ENCODE assay signal across 1 cellular context in the genomic region with DNA sequence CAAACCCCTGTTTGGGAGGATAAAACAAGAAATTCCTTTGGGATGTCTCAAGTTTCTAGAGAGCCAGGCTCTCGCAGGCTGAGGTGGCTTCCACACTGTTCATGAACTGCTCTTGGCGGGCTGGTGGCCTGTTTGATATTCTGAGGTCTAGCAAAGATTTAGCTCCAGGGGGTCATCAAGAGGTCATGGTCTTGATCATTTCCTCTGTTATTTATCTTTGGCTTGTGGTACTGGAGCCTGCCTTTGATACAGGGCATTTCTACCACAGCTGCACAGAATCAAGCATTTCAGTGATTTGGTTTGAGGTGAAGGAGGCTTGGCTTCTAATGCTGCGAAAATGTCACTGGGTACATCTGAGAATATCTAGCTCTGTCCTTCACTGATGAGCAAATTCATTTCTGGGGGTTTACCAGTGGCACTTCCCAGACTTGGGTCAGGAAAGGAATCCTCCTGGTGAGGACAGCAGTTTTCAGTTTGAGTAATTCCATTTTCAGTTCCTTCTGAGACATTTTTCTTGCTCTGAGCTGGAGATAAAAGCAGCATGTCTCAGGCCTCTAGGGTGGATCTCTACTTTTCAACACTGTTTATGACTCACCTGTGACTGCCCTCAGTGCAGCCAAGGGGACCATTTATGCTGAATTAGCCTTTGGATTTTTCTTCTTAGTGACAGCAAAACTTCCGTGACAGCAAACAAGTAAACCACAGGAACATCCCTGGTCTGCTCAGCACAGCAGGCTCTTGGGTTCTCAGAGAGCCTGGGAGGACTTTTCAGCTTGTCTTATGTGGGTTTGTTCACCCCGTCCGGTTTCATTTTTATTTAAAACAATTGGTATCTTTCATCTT.
A peak's percentile ranks its signal among the peaks of the same experiment; 100 is the strongest.
TF ChIP-seq lines count a peak whose summit lies in the region.

No MANE protein-coding gene starts in this region.

TF ChIP-seq in GM12878, 131 proteins besides CTCF, POLR2A, EP300 and RAD21 (continued from another document and continues in another):
- TF ChIP-seq, protein P1, sequence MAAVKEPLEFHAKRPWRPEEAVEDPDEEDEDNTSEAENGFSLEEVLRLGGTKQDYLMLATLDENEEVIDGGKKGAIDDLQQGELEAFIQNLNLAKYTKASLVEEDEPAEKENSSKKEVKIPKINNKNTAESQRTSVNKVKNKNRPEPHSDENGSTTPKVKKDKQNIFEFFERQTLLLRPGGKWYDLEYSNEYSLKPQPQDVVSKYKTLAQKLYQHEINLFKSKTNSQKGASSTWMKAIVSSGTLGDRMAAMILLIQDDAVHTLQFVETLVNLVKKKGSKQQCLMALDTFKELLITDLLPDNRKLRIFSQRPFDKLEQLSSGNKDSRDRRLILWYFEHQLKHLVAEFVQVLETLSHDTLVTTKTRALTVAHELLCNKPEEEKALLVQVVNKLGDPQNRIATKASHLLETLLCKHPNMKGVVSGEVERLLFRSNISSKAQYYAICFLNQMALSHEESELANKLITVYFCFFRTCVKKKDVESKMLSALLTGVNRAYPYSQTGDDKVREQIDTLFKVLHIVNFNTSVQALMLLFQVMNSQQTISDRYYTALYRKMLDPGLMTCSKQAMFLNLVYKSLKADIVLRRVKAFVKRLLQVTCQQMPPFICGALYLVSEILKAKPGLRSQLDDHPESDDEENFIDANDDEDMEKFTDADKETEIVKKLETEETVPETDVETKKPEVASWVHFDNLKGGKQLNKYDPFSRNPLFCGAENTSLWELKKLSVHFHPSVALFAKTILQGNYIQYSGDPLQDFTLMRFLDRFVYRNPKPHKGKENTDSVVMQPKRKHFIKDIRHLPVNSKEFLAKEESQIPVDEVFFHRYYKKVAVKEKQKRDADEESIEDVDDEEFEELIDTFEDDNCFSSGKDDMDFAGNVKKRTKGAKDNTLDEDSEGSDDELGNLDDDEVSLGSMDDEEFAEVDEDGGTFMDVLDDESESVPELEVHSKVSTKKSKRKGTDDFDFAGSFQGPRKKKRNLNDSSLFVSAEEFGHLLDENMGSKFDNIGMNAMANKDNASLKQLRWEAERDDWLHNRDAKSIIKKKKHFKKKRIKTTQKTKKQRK (IDR thresholded peaks at IDR 0.05; ENCODE audit: low read depth, low read length) = 0 out of 2 replicates have a peak, but pooled peaks have one; percentile 17
- TF ChIP-seq SPI1 (IDR thresholded peaks at IDR 0.05; ENCODE audit: borderline replicate concordance, insufficient read depth, low read depth, low read length) = peak; percentile 99
- TF ChIP-seq, protein P2, sequence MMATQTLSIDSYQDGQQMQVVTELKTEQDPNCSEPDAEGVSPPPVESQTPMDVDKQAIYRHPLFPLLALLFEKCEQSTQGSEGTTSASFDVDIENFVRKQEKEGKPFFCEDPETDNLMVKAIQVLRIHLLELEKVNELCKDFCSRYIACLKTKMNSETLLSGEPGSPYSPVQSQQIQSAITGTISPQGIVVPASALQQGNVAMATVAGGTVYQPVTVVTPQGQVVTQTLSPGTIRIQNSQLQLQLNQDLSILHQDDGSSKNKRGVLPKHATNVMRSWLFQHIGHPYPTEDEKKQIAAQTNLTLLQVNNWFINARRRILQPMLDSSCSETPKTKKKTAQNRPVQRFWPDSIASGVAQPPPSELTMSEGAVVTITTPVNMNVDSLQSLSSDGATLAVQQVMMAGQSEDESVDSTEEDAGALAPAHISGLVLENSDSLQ (IDR thresholded peaks at IDR 0.05) = peak; percentile 49
- TF ChIP-seq, protein P3, sequence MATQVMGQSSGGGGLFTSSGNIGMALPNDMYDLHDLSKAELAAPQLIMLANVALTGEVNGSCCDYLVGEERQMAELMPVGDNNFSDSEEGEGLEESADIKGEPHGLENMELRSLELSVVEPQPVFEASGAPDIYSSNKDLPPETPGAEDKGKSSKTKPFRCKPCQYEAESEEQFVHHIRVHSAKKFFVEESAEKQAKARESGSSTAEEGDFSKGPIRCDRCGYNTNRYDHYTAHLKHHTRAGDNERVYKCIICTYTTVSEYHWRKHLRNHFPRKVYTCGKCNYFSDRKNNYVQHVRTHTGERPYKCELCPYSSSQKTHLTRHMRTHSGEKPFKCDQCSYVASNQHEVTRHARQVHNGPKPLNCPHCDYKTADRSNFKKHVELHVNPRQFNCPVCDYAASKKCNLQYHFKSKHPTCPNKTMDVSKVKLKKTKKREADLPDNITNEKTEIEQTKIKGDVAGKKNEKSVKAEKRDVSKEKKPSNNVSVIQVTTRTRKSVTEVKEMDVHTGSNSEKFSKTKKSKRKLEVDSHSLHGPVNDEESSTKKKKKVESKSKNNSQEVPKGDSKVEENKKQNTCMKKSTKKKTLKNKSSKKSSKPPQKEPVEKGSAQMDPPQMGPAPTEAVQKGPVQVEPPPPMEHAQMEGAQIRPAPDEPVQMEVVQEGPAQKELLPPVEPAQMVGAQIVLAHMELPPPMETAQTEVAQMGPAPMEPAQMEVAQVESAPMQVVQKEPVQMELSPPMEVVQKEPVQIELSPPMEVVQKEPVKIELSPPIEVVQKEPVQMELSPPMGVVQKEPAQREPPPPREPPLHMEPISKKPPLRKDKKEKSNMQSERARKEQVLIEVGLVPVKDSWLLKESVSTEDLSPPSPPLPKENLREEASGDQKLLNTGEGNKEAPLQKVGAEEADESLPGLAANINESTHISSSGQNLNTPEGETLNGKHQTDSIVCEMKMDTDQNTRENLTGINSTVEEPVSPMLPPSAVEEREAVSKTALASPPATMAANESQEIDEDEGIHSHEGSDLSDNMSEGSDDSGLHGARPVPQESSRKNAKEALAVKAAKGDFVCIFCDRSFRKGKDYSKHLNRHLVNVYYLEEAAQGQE (IDR thresholded peaks at IDR 0.05; ENCODE audit: low read depth, low read length) = peak; percentile 43; the same call in 1 of the 2 replicates
- TF ChIP-seq ZNF384 (IDR thresholded peaks at IDR 0.05; ENCODE audit: borderline replicate concordance, low read depth, low read length) = no peak
- TF ChIP-seq, protein P4, sequence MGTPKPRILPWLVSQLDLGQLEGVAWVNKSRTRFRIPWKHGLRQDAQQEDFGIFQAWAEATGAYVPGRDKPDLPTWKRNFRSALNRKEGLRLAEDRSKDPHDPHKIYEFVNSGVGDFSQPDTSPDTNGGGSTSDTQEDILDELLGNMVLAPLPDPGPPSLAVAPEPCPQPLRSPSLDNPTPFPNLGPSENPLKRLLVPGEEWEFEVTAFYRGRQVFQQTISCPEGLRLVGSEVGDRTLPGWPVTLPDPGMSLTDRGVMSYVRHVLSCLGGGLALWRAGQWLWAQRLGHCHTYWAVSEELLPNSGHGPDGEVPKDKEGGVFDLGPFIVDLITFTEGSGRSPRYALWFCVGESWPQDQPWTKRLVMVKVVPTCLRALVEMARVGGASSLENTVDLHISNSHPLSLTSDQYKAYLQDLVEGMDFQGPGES (IDR thresholded peaks at IDR 0.05) = no peak
- peak; percentile 85 for TF ChIP-seq NR2F1 (conservative IDR thresholded peaks at IDR 0.05)
- no peak for TF ChIP-seq ZZZ3 (IDR thresholded peaks at IDR 0.05; ENCODE audit: control insufficient read depth, insufficient read length, low read depth)
- TF ChIP-seq RBBP5 (conservative IDR thresholded peaks at IDR 0.05) = no peak
- TF ChIP-seq MEF2B (IDR thresholded peaks at IDR 0.05; ENCODE audit: partially characterized antibody, poor library complexity, severe bottlenecking) = peak; percentile 82
- no peak for TF ChIP-seq HDGF (IDR thresholded peaks at IDR 0.05)
- TF ChIP-seq PAX8 (IDR thresholded peaks at IDR 0.05) = no peak
- TF ChIP-seq ZNF274 (IDR thresholded peaks at IDR 0.05; ENCODE audit: insufficient read depth, insufficient read length) = no peak
- TF ChIP-seq KDM1A (IDR thresholded peaks at IDR 0.05; ENCODE audit: borderline replicate concordance) = no peak
- no peak for TF ChIP-seq HCFC1 (IDR thresholded peaks at IDR 0.05; ENCODE audit: low read length)
- TF ChIP-seq, protein P5, sequence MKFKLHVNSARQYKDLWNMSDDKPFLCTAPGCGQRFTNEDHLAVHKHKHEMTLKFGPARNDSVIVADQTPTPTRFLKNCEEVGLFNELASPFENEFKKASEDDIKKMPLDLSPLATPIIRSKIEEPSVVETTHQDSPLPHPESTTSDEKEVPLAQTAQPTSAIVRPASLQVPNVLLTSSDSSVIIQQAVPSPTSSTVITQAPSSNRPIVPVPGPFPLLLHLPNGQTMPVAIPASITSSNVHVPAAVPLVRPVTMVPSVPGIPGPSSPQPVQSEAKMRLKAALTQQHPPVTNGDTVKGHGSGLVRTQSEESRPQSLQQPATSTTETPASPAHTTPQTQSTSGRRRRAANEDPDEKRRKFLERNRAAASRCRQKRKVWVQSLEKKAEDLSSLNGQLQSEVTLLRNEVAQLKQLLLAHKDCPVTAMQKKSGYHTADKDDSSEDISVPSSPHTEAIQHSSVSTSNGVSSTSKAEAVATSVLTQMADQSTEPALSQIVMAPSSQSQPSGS (IDR thresholded peaks at IDR 0.05; ENCODE audit: low read length) = peak; percentile 100
- no peak for TF ChIP-seq RELA (IDR thresholded peaks at IDR 0.05; ENCODE audit: borderline replicate concordance, partially characterized antibody)
- TF ChIP-seq JUND (IDR thresholded peaks at IDR 0.05; ENCODE audit: low read depth, low read length) = peak; percentile 89
- TF ChIP-seq, protein P6, sequence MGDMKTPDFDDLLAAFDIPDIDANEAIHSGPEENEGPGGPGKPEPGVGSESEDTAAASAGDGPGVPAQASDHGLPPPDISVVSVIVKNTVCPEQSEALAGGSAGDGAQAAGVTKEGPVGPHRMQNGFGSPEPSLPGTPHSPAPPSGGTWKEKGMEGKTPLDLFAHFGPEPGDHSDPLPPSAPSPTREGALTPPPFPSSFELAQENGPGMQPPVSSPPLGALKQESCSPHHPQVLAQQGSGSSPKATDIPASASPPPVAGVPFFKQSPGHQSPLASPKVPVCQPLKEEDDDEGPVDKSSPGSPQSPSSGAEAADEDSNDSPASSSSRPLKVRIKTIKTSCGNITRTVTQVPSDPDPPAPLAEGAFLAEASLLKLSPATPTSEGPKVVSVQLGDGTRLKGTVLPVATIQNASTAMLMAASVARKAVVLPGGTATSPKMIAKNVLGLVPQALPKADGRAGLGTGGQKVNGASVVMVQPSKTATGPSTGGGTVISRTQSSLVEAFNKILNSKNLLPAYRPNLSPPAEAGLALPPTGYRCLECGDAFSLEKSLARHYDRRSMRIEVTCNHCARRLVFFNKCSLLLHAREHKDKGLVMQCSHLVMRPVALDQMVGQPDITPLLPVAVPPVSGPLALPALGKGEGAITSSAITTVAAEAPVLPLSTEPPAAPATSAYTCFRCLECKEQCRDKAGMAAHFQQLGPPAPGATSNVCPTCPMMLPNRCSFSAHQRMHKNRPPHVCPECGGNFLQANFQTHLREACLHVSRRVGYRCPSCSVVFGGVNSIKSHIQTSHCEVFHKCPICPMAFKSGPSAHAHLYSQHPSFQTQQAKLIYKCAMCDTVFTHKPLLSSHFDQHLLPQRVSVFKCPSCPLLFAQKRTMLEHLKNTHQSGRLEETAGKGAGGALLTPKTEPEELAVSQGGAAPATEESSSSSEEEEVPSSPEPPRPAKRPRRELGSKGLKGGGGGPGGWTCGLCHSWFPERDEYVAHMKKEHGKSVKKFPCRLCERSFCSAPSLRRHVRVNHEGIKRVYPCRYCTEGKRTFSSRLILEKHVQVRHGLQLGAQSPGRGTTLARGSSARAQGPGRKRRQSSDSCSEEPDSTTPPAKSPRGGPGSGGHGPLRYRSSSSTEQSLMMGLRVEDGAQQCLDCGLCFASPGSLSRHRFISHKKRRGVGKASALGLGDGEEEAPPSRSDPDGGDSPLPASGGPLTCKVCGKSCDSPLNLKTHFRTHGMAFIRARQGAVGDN (IDR thresholded peaks at IDR 0.05) = no peak; the same call in 1 of the 2 replicates
- no peak for TF ChIP-seq EZH2 (IDR thresholded peaks at IDR 0.05; ENCODE audit: borderline replicate concordance, control insufficient read depth, low read depth, low read length)
- no peak for TF ChIP-seq HDAC6 (IDR thresholded peaks at IDR 0.05; ENCODE audit: unreplicated experiment)
- TF ChIP-seq ASH2L (IDR thresholded peaks at IDR 0.05; ENCODE audit: borderline replicate concordance, low read depth) = 0 out of 2 replicates have a peak, but pooled peaks have one; percentile 19
- no peak; the same call in 1 of the 2 replicates for TF ChIP-seq POLR2AphosphoS5 (IDR thresholded peaks at IDR 0.05; ENCODE audit: low read length)
- TF ChIP-seq EGR1 (IDR thresholded peaks at IDR 0.05; ENCODE audit: borderline replicate concordance in 1 of 2, low read depth in 2 of 2, low read length in 2 of 2) = peak in 1 of 2 experiments; percentile 38; a peak in 1 of 3 replicates
- TF ChIP-seq BRCA1 (IDR thresholded peaks at IDR 0.05; ENCODE audit: low read depth, low read length) = no peak
- peak; percentile 90 for TF ChIP-seq MTA2 (IDR thresholded peaks at IDR 0.05; ENCODE audit: low read depth)
- peak; percentile 88 for TF ChIP-seq ATF7 (IDR thresholded peaks at IDR 0.05; ENCODE audit: low read depth)
- TF ChIP-seq ZNF207 (IDR thresholded peaks at IDR 0.05; ENCODE audit: borderline replicate concordance) = no peak
- TF ChIP-seq KAT2A (conservative IDR thresholded peaks at IDR 0.05; ENCODE audit: control insufficient read depth, low read depth, low read length) = no peak
- no peak for TF ChIP-seq ZNF622 (IDR thresholded peaks at IDR 0.05)
- peak; percentile 100 for TF ChIP-seq FOXM1 (IDR thresholded peaks at IDR 0.05; ENCODE audit: low read depth, low read length)
- no peak for TF ChIP-seq FOS (IDR thresholded peaks at IDR 0.05; ENCODE audit: borderline replicate concordance, extremely low read depth, insufficient read length)
- TF ChIP-seq SRF (IDR thresholded peaks at IDR 0.05; ENCODE audit: low read depth in 2 of 2, low read length in 2 of 2) = peak in 1 of 2 experiments; percentile 86; a peak in 2 of 4 replicates
- TF ChIP-seq CREM (IDR thresholded peaks at IDR 0.05; ENCODE audit: low read depth) = peak; percentile 95
- TF ChIP-seq MYB (IDR thresholded peaks at IDR 0.05; ENCODE audit: borderline replicate concordance, low read depth, low read length) = no peak
- TF ChIP-seq ESRRA (IDR thresholded peaks at IDR 0.05; ENCODE audit: low read length) = no peak
- no peak for TF ChIP-seq POLR2AphosphoS2 (IDR thresholded peaks at IDR 0.05; ENCODE audit: low read depth, low read length)
- TF ChIP-seq TCF12 (IDR thresholded peaks at IDR 0.05; ENCODE audit: low read depth, low read length) = peak; percentile 80
- TF ChIP-seq NBN (IDR thresholded peaks at IDR 0.05) = peak; percentile 91
- no peak for TF ChIP-seq SIX5 (IDR thresholded peaks at IDR 0.05; ENCODE audit: low read depth, low read length, severe bottlenecking)
- TF ChIP-seq CREB1 (IDR thresholded peaks at IDR 0.05; ENCODE audit: low read depth) = peak; percentile 76
- TF ChIP-seq, protein P7, sequence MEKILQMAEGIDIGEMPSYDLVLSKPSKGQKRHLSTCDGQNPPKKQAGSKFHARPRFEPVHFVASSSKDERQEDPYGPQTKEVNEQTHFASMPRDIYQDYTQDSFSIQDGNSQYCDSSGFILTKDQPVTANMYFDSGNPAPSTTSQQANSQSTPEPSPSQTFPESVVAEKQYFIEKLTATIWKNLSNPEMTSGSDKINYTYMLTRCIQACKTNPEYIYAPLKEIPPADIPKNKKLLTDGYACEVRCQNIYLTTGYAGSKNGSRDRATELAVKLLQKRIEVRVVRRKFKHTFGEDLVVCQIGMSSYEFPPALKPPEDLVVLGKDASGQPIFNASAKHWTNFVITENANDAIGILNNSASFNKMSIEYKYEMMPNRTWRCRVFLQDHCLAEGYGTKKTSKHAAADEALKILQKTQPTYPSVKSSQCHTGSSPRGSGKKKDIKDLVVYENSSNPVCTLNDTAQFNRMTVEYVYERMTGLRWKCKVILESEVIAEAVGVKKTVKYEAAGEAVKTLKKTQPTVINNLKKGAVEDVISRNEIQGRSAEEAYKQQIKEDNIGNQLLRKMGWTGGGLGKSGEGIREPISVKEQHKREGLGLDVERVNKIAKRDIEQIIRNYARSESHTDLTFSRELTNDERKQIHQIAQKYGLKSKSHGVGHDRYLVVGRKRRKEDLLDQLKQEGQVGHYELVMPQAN (conservative IDR thresholded peaks at IDR 0.05) = no peak
- peak; percentile 52 for TF ChIP-seq KLF5 (IDR thresholded peaks at IDR 0.05; ENCODE audit: partially characterized antibody)
- TF ChIP-seq LARP7 (IDR thresholded peaks at IDR 0.05) = no peak
